In genomic region chr5:103223031-103223955, GRCh38 we compare ENCODE assay signal across 20 cellular contexts. TPM values are rescaled to one million over a fixed set of nuclear protein-coding genes. Genes with fewer than 3 reads are reported as not detected.
DNase-seq lines count a peak whose midpoint lies in the region; FAIRE-seq and TF ChIP-seq lines count a peak whose summit lies in the region.
"Had no signal": no experiment of that assay in that cellular context is flagged by ENCODE, and none has a peak within 500 bp of the region (broad histone marks: within the 10 kb centered on the region; RNA-seq: fewer than 3 reads in every experiment).

No MANE protein-coding gene starts in this region.

- H2AFZ ChIP-seq in H1 (ENCODE audit: low read length) (peak overlapping the region; percentile 91; the same call in 1 of the 2 replicates), neural progenitor cell (replicated peaks) (peak overlapping the region; percentile 87)

- peaks cover 11% of the 10 kb centered on the region for H3K27me3 Mint-ChIP-seq in activated naive CD4-positive, alpha-beta T cell treated with anti-CD3 and anti-CD28 coated beads, Interleukin-2, amount 10 ng/mL, durations not matched to agents 7 days and 5 days
- peaks cover 2% of the 10 kb centered on the region for H3K27me3 Mint-ChIP-seq in neural progenitor cell (ENCODE audit: insufficient read depth, low read depth)

- H3K4me3 ChIP-seq in H1 (ENCODE audit: extremely low read depth in 1 of 4, insufficient read depth in 2 of 4, low read depth in 3 of 4, low read length in 4 of 4) = no peak overlapping the region
- H3K4me3 ChIP-seq in neural progenitor cell = no peak overlapping the region
- H3K4me3 ChIP-seq: BLaER1 treated with 17β-estradiol and CSF1 and Interleukin-3, amounts not matched to agents 10 nM and 100 nM; Peyer's patch; SJCRH30 had no signal

- no peak overlapping the region; the same call in 1 of the 2 replicates for H4K8ac ChIP-seq in H1 (ENCODE audit: extremely low read depth, insufficient read depth, low read length)

- H3K4ac ChIP-seq in H1 (replicated peaks; ENCODE audit: insufficient read length, low read depth, low read length) = no peak overlapping the region

- H3K79me2 ChIP-seq in H1 (ENCODE audit: control insufficient read depth in 1 of 2, insufficient read depth in 2 of 2, low read length in 2 of 2) (no peaks in the 10 kb centered on the region), neural progenitor cell (ENCODE audit: low read depth) (no peaks in the 10 kb centered on the region)

- H3K14ac ChIP-seq in H1 (ENCODE audit: insufficient read length) = no peak overlapping the region

- CTCF ChIA-PET in activated naive CD4-positive, alpha-beta T cell treated with anti-CD3 and anti-CD28 coated beads, Interleukin-2, amount 10 ng/mL, durations not matched to agents 7 days and 5 days (lab: Charles Lee) = interaction anchor here (0.8 to 3.6 kb wide), 11 partner anchors 8 to 1281 kb away, joined by 3 to 26 read pairs (median 6); no protein-coding TSS in a partner anchor
- CTCF ChIA-PET in H1 (lab: Charles Lee; ENCODE audit: partially characterized antibody) = interaction anchor here (0.5 to 4.2 kb wide), 41 partner anchors 9 to 662 kb away, joined by 3 to 71 read pairs (median 4); partner anchors contain the start of genes GIN1, MACIR and PPIP5K2

- no peaks in the 10 kb centered on the region for H3K23me2 ChIP-seq in H1 (ENCODE audit: low read depth, low read length)

- no peak overlapping the region for H3K18ac ChIP-seq in H1 (ENCODE audit: extremely low read depth, low read length)

- no peak for DNase-seq in activated naive CD4-positive, alpha-beta T cell treated with anti-CD3 and anti-CD28 coated beads, Interleukin-2, amount 10 ng/mL, durations not matched to agents 7 days and 5 days
- no peak for DNase-seq in activated naive CD4-positive, alpha-beta T cell (lab: John Stamatoyannopoulos, UW)
- DNase-seq in H1 (ENCODE audit: low read depth in 1 of 2, low spot score in 2 of 2) = peak; percentile 7 to 52
- DNase-seq in neural progenitor cell (ENCODE audit: low spot score) = no peak
- DNase-seq in GM10266 (ENCODE audit: extremely low spot score) = no peak
- no peak for DNase-seq in activated gamma-delta T cell (lab: John Stamatoyannopoulos, UW)
- no peak for DNase-seq in NK-92 (lab: John Stamatoyannopoulos, UW; ENCODE audit: unreplicated experiment)
- DNase-seq: 8988T; CD8-positive, alpha-beta T cell; GF-D8; Kasumi-1; NCI-H1417; NCI-H1694 treated with DMSO at 0.1 percent for 48 hours; NCI-H2081 treated with DMSO at 0.1 percent for 48 hours; NCI-H2171 treated with DMSO at 0.1 percent for 48 hours; NCI-H524 treated with DMSO at 0.1 percent for 48 hours; NCI-H82; Peyer's patch; SJCRH30 had no signal

- H2AK5ac ChIP-seq in H1 (ENCODE audit: low read depth, low read length) = no peak overlapping the region

- H3K9me3 Mint-ChIP-seq in activated naive CD4-positive, alpha-beta T cell treated with anti-CD3 and anti-CD28 coated beads, Interleukin-2, amount 10 ng/mL, durations not matched to agents 7 days and 5 days = peaks cover 5% of the 10 kb centered on the region
- H3K9me3 Mint-ChIP-seq in neural progenitor cell = peaks cover 8% of the 10 kb centered on the region

- no peak overlapping the region for H4K5ac ChIP-seq in H1 (ENCODE audit: insufficient read length, low read depth, low read length)

- no peak for FAIRE-seq in H1 (lab: Jason Lieb, UNC)

- H4K20me1 ChIP-seq in H1 (replicated peaks in 1 of 2; ENCODE audit: control insufficient read depth in 1 of 2, insufficient read depth in 2 of 2, low read length in 2 of 2) (no peaks in the 10 kb centered on the region), neural progenitor cell (ENCODE audit: low read depth) (no peaks in the 10 kb centered on the region)

- H3K4me2 ChIP-seq in H1 (ENCODE audit: insufficient read depth in 1 of 2, low read depth in 2 of 2, low read length in 2 of 2) (no peak overlapping the region; a peak in 1 of 4 replicates), neural progenitor cell (no peak overlapping the region)

- H2BK15ac ChIP-seq in H1 (ENCODE audit: low read length) = peak overlapping the region; percentile 100; the same call in 1 of the 2 replicates

- peak; percentile 55 to 68 for TF ChIP-seq RAD21 in H1 (IDR thresholded peaks at IDR 0.05 in 1 of 2, conservative IDR thresholded peaks at IDR 0.05 in 1 of 2; ENCODE audit: low read depth in 2 of 2, low read length in 2 of 2)

- H3K27ac ChIP-seq in H1 (ENCODE audit: low read depth, low read length) (no peak overlapping the region), neural progenitor cell (no peak overlapping the region)
- H3K27ac ChIP-seq: Peyer's patch, SJCRH30 had no signal

- no peak overlapping the region for H4K91ac ChIP-seq in H1 (replicated peaks; ENCODE audit: insufficient read length, low read length)

- 91% methylated on average over 28 of the region's 28 CpGs; no CpG with 5 or more reads in 1 of the 2 experiments for WGBS in H1 (ENCODE audit: extremely low coverage in 1 of 2, insufficient coverage in 1 of 2, insufficient read length in 1 of 2, insufficient replicate concordance in 2 of 2, low coverage in 1 of 2, low lambda C conversion rate in 2 of 2, missing lambda C conversion rate in 1 of 2), 2 experiments

- H3K23ac ChIP-seq in H1 (ENCODE audit: insufficient read length) = no peak overlapping the region

- 0 out of 2 replicates have a peak overlapping the region, but pooled peaks have one; percentile 27 for H2BK12ac ChIP-seq in H1 (ENCODE audit: low read depth, low read length)

- no peak for TF ChIP-seq EP300 in H1 (IDR thresholded peaks at IDR 0.05; ENCODE audit: borderline replicate concordance in 1 of 2, low read depth in 2 of 2, low read length in 2 of 2)

- no peaks in the 10 kb centered on the region for H3K79me1 ChIP-seq in H1 (ENCODE audit: low read depth, low read length)

- no peaks in the 10 kb centered on the region for H3K9me3 ChIP-seq in H1 (ENCODE audit: insufficient read depth in 2 of 2, low read depth in 1 of 2, low read length in 1 of 2)
- no peaks in the 10 kb centered on the region for H3K9me3 ChIP-seq in neural progenitor cell (ENCODE audit: low read depth)
- H3K9me3 ChIP-seq: Peyer's patch had no signal

- peak; percentile 27 to 44 (median 32) for TF ChIP-seq CTCF in H1 (IDR thresholded peaks at IDR 0.05; ENCODE audit: control extremely low read depth in 1 of 3, insufficient read depth in 1 of 3, low read depth in 1 of 3, low read length in 3 of 3)
- TF ChIP-seq CTCF in neural progenitor cell (IDR thresholded peaks at IDR 0.05) = no peak
- TF ChIP-seq CTCF in GM10266 (IDR thresholded peaks at IDR 0.05; ENCODE audit: control insufficient read depth, insufficient read depth, low read depth, missing control alignments) = no peak

- TF ChIP-seq POLR2A in H1 (IDR thresholded peaks at IDR 0.05; ENCODE audit: control extremely low read depth in 1 of 2, low read depth in 2 of 2, low read length in 2 of 2) = no peak

- no peak overlapping the region for H3K4me3 Mint-ChIP-seq in activated naive CD4-positive, alpha-beta T cell treated with anti-CD3 and anti-CD28 coated beads, Interleukin-2, amount 10 ng/mL, durations not matched to agents 7 days and 5 days
- no peak overlapping the region for H3K4me3 Mint-ChIP-seq in neural progenitor cell
- H3K4me3 Mint-ChIP-seq: CD8-positive, alpha-beta T cell had no signal

- no peaks in the 10 kb centered on the region for H3K36me3 ChIP-seq in H1 (ENCODE audit: control insufficient read depth in 2 of 4, insufficient read depth in 4 of 4, low read length in 3 of 4)
- H3K36me3 ChIP-seq in neural progenitor cell = no peaks in the 10 kb centered on the region
- H3K36me3 ChIP-seq: BLaER1 treated with 17β-estradiol and CSF1 and Interleukin-3, amounts not matched to agents 10 nM and 100 nM; Peyer's patch; SJCRH30 had no signal

- no peak overlapping the region for H3K56ac ChIP-seq in H1 (replicated peaks; ENCODE audit: insufficient read length, low read depth, low read length)

- POLR2A ChIA-PET in H1 (lab: Charles Lee; ENCODE audit: partially characterized antibody) = interaction anchor here (0.7 to 1.3 kb wide), 2 partner anchors 12 to 104 kb away, joined by 3 to 4 read pairs; partner anchors contain the start of gene GIN1

- no peaks in the 10 kb centered on the region for H3K36me3 Mint-ChIP-seq in activated naive CD4-positive, alpha-beta T cell treated with anti-CD3 and anti-CD28 coated beads, Interleukin-2, amount 10 ng/mL, durations not matched to agents 7 days and 5 days
- no peaks in the 10 kb centered on the region for H3K36me3 Mint-ChIP-seq in neural progenitor cell
- H3K36me3 Mint-ChIP-seq: CD8-positive, alpha-beta T cell had no signal

- H3K4me1 Mint-ChIP-seq in activated naive CD4-positive, alpha-beta T cell treated with anti-CD3 and anti-CD28 coated beads, Interleukin-2, amount 10 ng/mL, durations not matched to agents 7 days and 5 days = peaks cover 4% of the 10 kb centered on the region
- no peaks in the 10 kb centered on the region for H3K4me1 Mint-ChIP-seq in neural progenitor cell

- H2BK5ac ChIP-seq in H1 (ENCODE audit: low read depth, low read length) = no peak overlapping the region; the same call in 1 of the 2 replicates

- H2BK120ac ChIP-seq in H1 (replicated peaks; ENCODE audit: low read depth, low read length) = peak overlapping the region; percentile 22

- H3K9ac ChIP-seq in H1 (replicated peaks in 1 of 4; ENCODE audit: extremely low read depth in 1 of 4, low read depth in 3 of 4, low read length in 3 of 4) = no peak overlapping the region
- no peak overlapping the region for H3K9ac ChIP-seq in neural progenitor cell

- H2BK20ac ChIP-seq in H1 (ENCODE audit: low read length) = no peak overlapping the region

- H3F3A ChIP-seq in neural progenitor cell (ENCODE audit: low read depth) = no peaks in the 10 kb centered on the region

- peak overlapping the region; percentile 31 for H3K27ac Mint-ChIP-seq in activated naive CD4-positive, alpha-beta T cell treated with anti-CD3 and anti-CD28 coated beads, Interleukin-2, amount 10 ng/mL, durations not matched to agents 7 days and 5 days
- H3K27ac Mint-ChIP-seq in neural progenitor cell = no peak overlapping the region
- H3K27ac Mint-ChIP-seq: CD8-positive, alpha-beta T cell had no signal

- H3K27me3 ChIP-seq in H1 (replicated peaks in 1 of 4; ENCODE audit: control insufficient read depth in 3 of 4, extremely low read depth in 1 of 4, insufficient read depth in 3 of 4, low read length in 3 of 4) (no peaks in the 10 kb centered on the region), neural progenitor cell (no peaks in the 10 kb centered on the region)
- H3K27me3 ChIP-seq: BLaER1 treated with 17β-estradiol and CSF1 and Interleukin-3, amounts not matched to agents 10 nM and 100 nM; Peyer's patch; SJCRH30 had no signal

- H3K4me1 ChIP-seq in H1 (replicated peaks in 1 of 4; ENCODE audit: control insufficient read depth in 3 of 4, insufficient read depth in 4 of 4, low read length in 3 of 4) = peaks cover 0 to 4% (median 3%) of the 10 kb centered on the region in 4 experiments; a peak in 5 of 7 replicates
- no peaks in the 10 kb centered on the region for H3K4me1 ChIP-seq in neural progenitor cell
- H3K4me1 ChIP-seq: Peyer's patch, SJCRH30 had no signal

RNA-seq across cellular contexts. Expression of gene MACIR, which starts 35.3 kb away (rescaled TPM):
- 17.7 and 19.2 TPM in 2 replicates for total RNA-seq in H1 (2021; fragmentation: NEBNext Ultra II Directional; extraction: Animal tissue kit (Norgen Biotek cat#: 25700))
- polyA plus RNA-seq in H1 (2011; rRNA removed) = 8.0 and 8.2 TPM in 2 replicates
- polyA plus RNA-seq in H1 (2011; cell fraction: cytosol; rRNA removed) = 10.9 TPM
- polyA plus RNA-seq in H1 (2011; cell fraction: nucleus; rRNA removed) = 8.5 TPM
- 11.7 to 17.0 TPM (median 13.8 TPM) in 4 replicates for polyA plus RNA-seq in H1 (2012, experiment 1 of 2)
- 2.7 TPM for polyA plus RNA-seq in H1 (2012, experiment 2 of 2)
- 9.4 TPM for polyA plus RNA-seq in H1 (2013, experiment 1 of 2)
- polyA plus RNA-seq in H1 (2013, experiment 2 of 2) = 9.7 TPM
- polyA minus RNA-seq in H1 (2011; rRNA and poly(A)+ RNA removed) = 15.4 and 23.3 TPM in 2 replicates
- 6.0 TPM for polyA minus RNA-seq in H1 (2011; cell fraction: cytosol; rRNA and poly(A)+ RNA removed)
- polyA minus RNA-seq in H1 (2011; cell fraction: nucleus; rRNA and poly(A)+ RNA removed) = 8.4 TPM
- 22.5 and 26.3 TPM in 2 replicates for total RNA-seq in neural progenitor cell (ENCODE audit: low replicate concordance)

Comparison
In these comparisons a context has a peak if more than half of its experiments do, and no peak if none do; other contexts are left out.
1. DNase-seq: peak in H1 (2 of 2); none in activated naive CD4-positive, alpha-beta T cell treated with anti-CD3 and anti-CD28 coated beads, Interleukin-2, amount 10 ng/mL, durations not matched to agents 7 days and 5 days (single experiment), activated naive CD4-positive, alpha-beta T cell (0 of 4), neural progenitor cell (single experiment), GM10266 (single experiment), activated gamma-delta T cell (single experiment) and NK-92 (single experiment).
2. CTCF ChIP-seq: peak in H1 (3 of 3); none in neural progenitor cell (single experiment) and GM10266 (single experiment).